In genomic region chr14:104587641-104588040, GRCh38 we compare ENCODE assay signal across 26 cellular contexts. TPM values are rescaled to one million over a fixed set of nuclear protein-coding genes. Genes with fewer than 3 reads are reported as not detected.
"Had no signal": no experiment of that assay in that cellular context is flagged by ENCODE, and none has a peak within 500 bp of the region (broad histone marks: within the 10 kb centered on the region; RNA-seq: fewer than 3 reads in every experiment).

No MANE protein-coding gene starts in this region.

- H3K9ac ChIP-seq: neural progenitor cell had no signal

- H3K27ac Mint-ChIP-seq: activated naive CD8-positive, alpha-beta T cell; activated T-helper 2 cell treated with anti-CD3 and anti-CD28 coated beads, Interferon-gamma antibody, Interleukin-2, Interleukin-4, amounts not matched to agents 10 μg/mL and 5 μg/mL and 100 μg/mL, durations not matched to agents 14 hours and 24 hours and 36 hours; naive thymus-derived CD4-positive, alpha-beta T cell; neural progenitor cell; T-helper 2 cell treated with Interferon-gamma antibody and Interleukin-4, amounts not matched to agents 5 μg/mL and 100 μg/mL, for 36 hours had no signal

- H3K4me1 ChIP-seq: lower lobe of right lung, neural progenitor cell, upper lobe of right lung had no signal

- H3K27ac ChIP-seq: brain microvascular endothelial cell, lower lobe of right lung, neural progenitor cell, upper lobe of right lung, VCaP had no signal

- H3K9me3 ChIP-seq: adrenal gland, ascending aorta, lower lobe of right lung, upper lobe of right lung had no signal

- ATAC-seq: activated T-cell treated with anti-CD3 and anti-CD28 coated beads, Interleukin-2, amount 50 U/mL, for 4 hours; naive thymus-derived CD4-positive, alpha-beta T cell; stimulated activated naive CD8-positive, alpha-beta T cell treated with anti-CD3 and anti-CD28 coated beads, Interleukin-15, Interleukin-2, amounts not matched to agents 100 U/mL and 50 U/mL, for 24 hours had no signal

- DNase-seq: activated CD8-positive, alpha-beta memory T cell treated with anti-CD3 and anti-CD28 coated beads for 24 hours; activated CD8-positive, alpha-beta memory T cell treated with anti-CD3 and anti-CD28 coated beads, Interleukin-2, amount 50 U/mL, for 48 hours; activated naive CD4-positive, alpha-beta T cell; activated T-cell treated with anti-CD3 and anti-CD28 coated beads, Interleukin-2, amount 50 U/mL, for 4 hours; brain microvascular endothelial cell; central memory CD4-positive, alpha-beta T cell; dermis blood vessel endothelial cell; effector memory CD4-positive, alpha-beta T cell; foreskin melanocyte; lower lobe of right lung; mesendoderm; naive thymus-derived CD4-positive, alpha-beta T cell; retina; stimulated activated CD4-positive, alpha-beta T cell treated with anti-CD3 and anti-CD28 coated beads, Interleukin-12 subunit alpha, Interleukin-12 subunit beta, amount 100 ng/mL, for 4 hours; stimulated activated CD4-positive, alpha-beta T cell treated with anti-CD3 and anti-CD28 coated beads, Interleukin-4, amount 100 ng/mL, for 4 hours; stimulated activated naive CD8-positive, alpha-beta T cell treated with anti-CD3 and anti-CD28 coated beads, Interleukin-15, Interleukin-2, amounts not matched to agents 100 U/mL and 50 U/mL, for 24 hours; upper lobe of right lung had no signal

- H3K4me2 ChIP-seq: neural progenitor cell had no signal

- H3K36me3 Mint-ChIP-seq: activated naive CD8-positive, alpha-beta T cell; naive thymus-derived CD4-positive, alpha-beta T cell; neural progenitor cell had no signal

- H3K36me3 ChIP-seq: adrenal gland, ascending aorta, brain microvascular endothelial cell, lower lobe of right lung, neural progenitor cell, upper lobe of right lung had no signal

- H3K4me3 ChIP-seq: adrenal gland, ascending aorta, lower lobe of right lung, neural progenitor cell, upper lobe of right lung had no signal

- H3K9me3 Mint-ChIP-seq: activated T-cell treated with anti-CD3 and anti-CD28 coated beads, Interleukin-2, amount 50 U/mL, for 4 hours; activated T-helper 2 cell treated with anti-CD3 and anti-CD28 coated beads, Interferon-gamma antibody, Interleukin-2, Interleukin-4, amounts not matched to agents 10 μg/mL and 5 μg/mL and 100 μg/mL, durations not matched to agents 14 hours and 24 hours and 36 hours; neural progenitor cell; T-helper 2 cell treated with Interferon-gamma antibody and Interleukin-4, amounts not matched to agents 5 μg/mL and 100 μg/mL, for 36 hours had no signal

- H3K4me3 Mint-ChIP-seq: activated naive CD8-positive, alpha-beta T cell; activated T-cell treated with anti-CD3 and anti-CD28 coated beads, Interleukin-2, amount 50 U/mL, for 4 hours; naive thymus-derived CD4-positive, alpha-beta T cell; neural progenitor cell; T-helper 2 cell treated with Interferon-gamma antibody and Interleukin-4, amounts not matched to agents 5 μg/mL and 100 μg/mL, for 36 hours had no signal

- H3K27me3 ChIP-seq: adrenal gland, ascending aorta, brain microvascular endothelial cell, neural progenitor cell had no signal

RNA-seq across cellular contexts. Expression of gene C14orf180, which starts 8.1 kb away (rescaled TPM):
- total RNA-seq: activated T-cell treated with anti-CD3 and anti-CD28 coated beads, Interleukin-2, amount 50 U/mL, for 4 hours; activated T-helper 2 cell treated with anti-CD3 and anti-CD28 coated beads, Interferon-gamma antibody, Interleukin-2, Interleukin-4, amounts not matched to agents 10 μg/mL and 5 μg/mL and 100 μg/mL, durations not matched to agents 14 hours and 24 hours and 36 hours; dermis blood vessel endothelial cell; naive thymus-derived CD4-positive, alpha-beta T cell; osteoblast had no signal
- polyA plus RNA-seq: naive thymus-derived CD4-positive, alpha-beta T cell had no signal

RNA-seq across cellular contexts. Expression of gene TMEM179, which starts 16.9 kb away (rescaled TPM):
- total RNA-seq: activated T-cell treated with anti-CD3 and anti-CD28 coated beads, Interleukin-2, amount 50 U/mL, for 4 hours; ascending aorta; dermis blood vessel endothelial cell; lower lobe of right lung; osteoblast; subcutaneous adipose tissue; upper lobe of right lung had no signal
- polyA plus RNA-seq: naive thymus-derived CD4-positive, alpha-beta T cell had no signal
